8 cellular contexts compared by ENCODE assay signal in the genomic region with DNA sequence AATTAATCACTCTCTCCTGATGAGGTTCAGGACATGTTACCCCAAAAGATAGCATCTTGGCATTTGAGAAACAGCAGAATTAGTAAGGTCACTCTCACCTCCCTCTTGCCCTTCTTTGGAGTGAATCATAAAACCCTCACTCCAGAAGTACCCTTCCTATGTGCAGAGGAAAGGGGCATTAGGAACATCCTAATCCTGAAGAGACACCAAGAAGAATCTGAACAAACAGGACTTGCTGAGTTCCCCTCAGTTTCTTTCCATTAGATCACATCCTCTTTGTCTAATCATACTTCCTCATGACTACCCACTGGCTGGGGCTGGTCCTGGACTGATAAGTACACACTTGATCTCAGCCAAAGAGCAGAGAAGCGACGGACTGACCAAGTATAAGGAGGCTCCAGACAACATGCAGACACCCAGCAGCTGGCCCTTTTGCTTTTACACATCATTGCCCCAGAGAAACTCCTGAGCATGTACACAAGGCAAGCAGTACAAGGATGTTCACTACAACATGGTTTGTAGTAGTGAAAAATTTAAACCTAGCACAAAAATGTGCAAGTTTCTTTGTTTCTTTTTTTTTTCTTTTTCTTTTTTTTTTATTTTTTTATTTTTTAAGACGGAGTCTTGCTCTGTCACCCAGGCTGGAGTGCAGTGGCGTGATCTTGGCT. TPM values are rescaled to one million over a fixed set of nuclear protein-coding genes. Genes with fewer than 3 reads are reported as not detected.
DNase-seq lines count a peak whose midpoint lies in the region; ATAC-seq, FAIRE-seq and TF ChIP-seq lines count a peak whose summit lies in the region.

No MANE protein-coding gene starts in this region.

- no peaks in the 10 kb centered on the region for H3K4me1 ChIP-seq in kidney (ENCODE audit: control insufficient read depth in 1 of 2, insufficient read depth in 1 of 2, low read depth in 1 of 2, low read length in 2 of 2)

- POLR2A ChIA-PET in activated CD4-positive, alpha-beta T cell treated with anti-CD3 and anti-CD28 coated beads, Interleukin-2, amount 10 ng/mL, durations not matched to agents 7 days and 5 days (lab: Charles Lee): no interaction called here

- peaks cover 6% of the 10 kb centered on the region for H3K4me1 Mint-ChIP-seq in activated CD8-positive, alpha-beta memory T cell treated with anti-CD3 and anti-CD28 coated beads, Interleukin-2, amount 10 ng/mL, durations not matched to agents 7 days and 5 days
- peaks cover 2% of the 10 kb centered on the region for H3K4me1 Mint-ChIP-seq in mesothelial cell of epicardium
- peaks cover 6% of the 10 kb centered on the region for H3K4me1 Mint-ChIP-seq in activated CD4-positive, alpha-beta T cell treated with anti-CD3 and anti-CD28 coated beads, Interleukin-2, amount 10 ng/mL, durations not matched to agents 7 days and 5 days

- H3K9me3 ChIP-seq in kidney (ENCODE audit: control insufficient read depth in 1 of 2, low read length in 2 of 2): no peaks in the 10 kb centered on the region

- intact Hi-C loops in kidney (cut with DNase I): no loop called here

- TF ChIP-seq CTCF in mesothelial cell of epicardium (IDR thresholded peaks at IDR 0.05; ENCODE audit: unreplicated experiment) (no peak), kidney (IDR thresholded peaks at IDR 0.05; ENCODE audit: borderline replicate concordance, extremely low read depth, insufficient read depth) (no peak)

- H3K36me3 ChIP-seq in kidney (ENCODE audit: control insufficient read depth in 1 of 2, insufficient read depth in 2 of 2, low read length in 2 of 2): no peaks in the 10 kb centered on the region

- no peak overlapping the region for H3K4me3 Mint-ChIP-seq in activated CD8-positive, alpha-beta memory T cell treated with anti-CD3 and anti-CD28 coated beads, Interleukin-2, amount 10 ng/mL, durations not matched to agents 7 days and 5 days
- no peak overlapping the region for H3K4me3 Mint-ChIP-seq in mesothelial cell of epicardium
- H3K4me3 Mint-ChIP-seq in activated CD4-positive, alpha-beta T cell treated with anti-CD3 and anti-CD28 coated beads, Interleukin-2, amount 10 ng/mL, durations not matched to agents 7 days and 5 days: no peak overlapping the region

- CTCF ChIA-PET in activated CD8-positive, alpha-beta memory T cell treated with anti-CD3 and anti-CD28 coated beads, Interleukin-2, amount 10 ng/mL, durations not matched to agents 7 days and 5 days (lab: Charles Lee): no interaction called here
- CTCF ChIA-PET in activated CD4-positive, alpha-beta T cell treated with anti-CD3 and anti-CD28 coated beads, Interleukin-2, amount 10 ng/mL, durations not matched to agents 7 days and 5 days (lab: Charles Lee): no interaction called here

- no peak overlapping the region for H3K9ac ChIP-seq in kidney (ENCODE audit: low read length in 2 of 2)

- no peak for FAIRE-seq in kidney (lab: Jason Lieb, UNC)

- no peak overlapping the region for H3K27ac ChIP-seq in kidney (ENCODE audit: low read depth in 2 of 2, low read length in 2 of 2)

- H3K36me3 Mint-ChIP-seq in activated CD8-positive, alpha-beta memory T cell treated with anti-CD3 and anti-CD28 coated beads, Interleukin-2, amount 10 ng/mL, durations not matched to agents 7 days and 5 days: no peaks in the 10 kb centered on the region
- no peaks in the 10 kb centered on the region for H3K36me3 Mint-ChIP-seq in mesothelial cell of epicardium
- H3K36me3 Mint-ChIP-seq in activated CD4-positive, alpha-beta T cell treated with anti-CD3 and anti-CD28 coated beads, Interleukin-2, amount 10 ng/mL, durations not matched to agents 7 days and 5 days (ENCODE audit: low read depth): no peaks in the 10 kb centered on the region

- H3K27ac Mint-ChIP-seq in activated CD8-positive, alpha-beta memory T cell treated with anti-CD3 and anti-CD28 coated beads, Interleukin-2, amount 10 ng/mL, durations not matched to agents 7 days and 5 days: no peak overlapping the region
- H3K27ac Mint-ChIP-seq in mesothelial cell of epicardium: peak overlapping the region; percentile 10
- no peak overlapping the region for H3K27ac Mint-ChIP-seq in activated CD4-positive, alpha-beta T cell treated with anti-CD3 and anti-CD28 coated beads, Interleukin-2, amount 10 ng/mL, durations not matched to agents 7 days and 5 days

- peak; percentile 27 for ATAC-seq in activated CD8-positive, alpha-beta memory T cell treated with anti-CD3 and anti-CD28 coated beads, Interleukin-2, amount 10 ng/mL, durations not matched to agents 7 days and 5 days
- peak; percentile 82 for ATAC-seq in HG03432 (IDR thresholded peaks at IDR 0.05; ENCODE audit: unreplicated experiment)

- no peak for DNase-seq in activated CD8-positive, alpha-beta memory T cell treated with anti-CD3 and anti-CD28 coated beads, Interleukin-2, amount 10 ng/mL, durations not matched to agents 7 days and 5 days
- no peak for DNase-seq in activated CD8-positive, alpha-beta memory T cell treated with anti-CD3 and anti-CD28 coated beads, Interleukin-2, amount 50 U/mL, for 48 hours
- DNase-seq in amniotic epithelial cell (ENCODE audit: low read depth) (peak; percentile 55), mesothelial cell of epicardium (ENCODE audit: low spot score in 2 of 2, unreplicated experiment in 2 of 2) (no peak), NCI-H748 treated with DMSO at 0.1 percent for 48 hours (lab: John Stamatoyannopoulos, UW) (no peak), kidney (no peak)
- DNase-seq in activated CD4-positive, alpha-beta T cell treated with anti-CD3 and anti-CD28 coated beads, Interleukin-2, amount 10 ng/mL, durations not matched to agents 7 days and 5 days: no peak

- H3K27me3 Mint-ChIP-seq in activated CD8-positive, alpha-beta memory T cell treated with anti-CD3 and anti-CD28 coated beads, Interleukin-2, amount 10 ng/mL, durations not matched to agents 7 days and 5 days: peaks cover 35% of the 10 kb centered on the region
- H3K27me3 Mint-ChIP-seq in mesothelial cell of epicardium (ENCODE audit: low read depth): peaks cover 59% of the 10 kb centered on the region
- peaks cover 27% of the 10 kb centered on the region for H3K27me3 Mint-ChIP-seq in activated CD4-positive, alpha-beta T cell treated with anti-CD3 and anti-CD28 coated beads, Interleukin-2, amount 10 ng/mL, durations not matched to agents 7 days and 5 days

- no peaks in the 10 kb centered on the region for H3K9me3 Mint-ChIP-seq in activated CD8-positive, alpha-beta memory T cell treated with anti-CD3 and anti-CD28 coated beads, Interleukin-2, amount 10 ng/mL, durations not matched to agents 7 days and 5 days (ENCODE audit: low read depth)
- no peaks in the 10 kb centered on the region for H3K9me3 Mint-ChIP-seq in mesothelial cell of epicardium
- H3K9me3 Mint-ChIP-seq in activated CD4-positive, alpha-beta T cell treated with anti-CD3 and anti-CD28 coated beads, Interleukin-2, amount 10 ng/mL, durations not matched to agents 7 days and 5 days: no peaks in the 10 kb centered on the region

- no peak overlapping the region for H3K4me3 ChIP-seq in kidney (ENCODE audit: low read length in 2 of 2)

RNA-seq across cellular contexts. Expression of gene TM6SF1, which starts 15.0 kb away (rescaled TPM):
- total RNA-seq in activated CD8-positive, alpha-beta memory T cell treated with anti-CD3 and anti-CD28 coated beads, Interleukin-2, amount 10 ng/mL, durations not matched to agents 7 days and 5 days: 10 to 100 TPM; 13.3 to 22.4 TPM
- total RNA-seq in mesothelial cell of epicardium: not detected in 3 replicates
- total RNA-seq in kidney: 10.4 TPM
- 2.6 TPM for polyA plus RNA-seq in kidney (ENCODE audit: insufficient read depth, low read depth, low replicate concordance)
- total RNA-seq in activated CD4-positive, alpha-beta T cell treated with anti-CD3 and anti-CD28 coated beads, Interleukin-2, amount 10 ng/mL, durations not matched to agents 7 days and 5 days: 10 to 100 TPM in 1 of 2 experiments, 1 to 10 TPM in 1; 9.4 to 12.5 TPM

RNA-seq across cellular contexts. Expression of gene BTBD1, which starts 25.4 kb away (rescaled TPM):
- total RNA-seq in activated CD8-positive, alpha-beta memory T cell treated with anti-CD3 and anti-CD28 coated beads, Interleukin-2, amount 10 ng/mL, durations not matched to agents 7 days and 5 days: 10 to 100 TPM; 62.5 to 73.2 TPM
- total RNA-seq in mesothelial cell of epicardium: 33.4 to 37.4 TPM (median 35.0 TPM) in 3 replicates
- total RNA-seq in kidney: 52.0 TPM
- polyA plus RNA-seq in kidney (ENCODE audit: insufficient read depth, low read depth, low replicate concordance): 29.1 TPM
- total RNA-seq in activated CD4-positive, alpha-beta T cell treated with anti-CD3 and anti-CD28 coated beads, Interleukin-2, amount 10 ng/mL, durations not matched to agents 7 days and 5 days: 10 to 100 TPM; 50.4 to 61.0 TPM
